8 cellular contexts compared by ENCODE assay signal in genomic region chr2:10122500-10123280, GRCh38. TPM values are rescaled to one million over a fixed set of nuclear protein-coding genes. Genes with fewer than 3 reads are reported as not detected.
A peak's percentile ranks its signal among the peaks of the same experiment; 100 is the strongest.
DNase-seq lines count a peak whose midpoint lies in the region; FAIRE-seq and TF ChIP-seq lines count a peak whose summit lies in the region.

TSS of gene RRM2 (plus strand) at chr2:10122739. CDS start at chr2:10122799, 60 bp downstream.

- peak; percentile 96 for DNase-seq in ELR (ENCODE audit: low read depth)
- DNase-seq in H54 (ENCODE audit: insufficient read length, low spot score), result peak; percentile 86
- peak; percentile 98 for DNase-seq in RWPE1 (ENCODE audit: low spot score)
- DNase-seq in activated T-helper 1 cell treated with anti-CD3 and anti-CD28 coated beads, Interleukin-2, amount 50 U/mL, for 16 hours (ENCODE audit: low read depth in 1 of 2, low spot score in 1 of 2), result peak; percentile 62 to 75
- peak; percentile 85 for DNase-seq in fibroblast of the aortic adventitia (ENCODE audit: low read depth)
- peak; percentile 85 for DNase-seq in stimulated activated naive CD4-positive, alpha-beta T cell treated with Interleukin-2 at 50 U/mL for 16 hours (lab: John Stamatoyannopoulos, UW)

- H3K9ac ChIP-seq in Loucy (ENCODE audit: low read depth, low read length, poor library complexity, severe bottlenecking), result peak within 1 kb of the TSS; percentile 93

- no peaks in the 10 kb centered on the region for H3K9me3 ChIP-seq in Loucy (ENCODE audit: insufficient read depth, low read depth, low read length)

- H3K4me1 Mint-ChIP-seq in nephron, result peaks cover 49% of the 10 kb centered on the region

- H3K27me3 ChIP-seq in Loucy (ENCODE audit: insufficient read depth, low read length, poor library complexity, severe bottlenecking), result no peaks in the 10 kb centered on the region

- peak within 1 kb of the TSS; percentile 6; the same call in 1 of the 2 replicates for H2AFZ ChIP-seq in Loucy (ENCODE audit: low read length)

- peak within 1 kb of the TSS; percentile 96 to 100 (median 98) for H3K4me3 Mint-ChIP-seq in nephron

- CTCF ChIA-PET in RWPE1 (lab: Yijun Ruan, JAX), result interaction anchor here (0.6 to 1.8 kb wide), 3 partner anchors 50 to 322 kb away, joined by 3 to 13 read pairs (median 6); no protein-coding TSS in a partner anchor

- H3K27me3 Mint-ChIP-seq in nephron (ENCODE audit: low read depth), result peaks cover 14% of the 10 kb centered on the region

- peak within 1 kb of the TSS; percentile 88 to 95 (median 90) for H3K27ac Mint-ChIP-seq in nephron

- TF ChIP-seq POLR2A in H54 (IDR thresholded peaks at IDR 0.05; ENCODE audit: low read depth, low read length), result peak; percentile 98

- peaks cover 87% of the 10 kb centered on the region for H3K79me2 ChIP-seq in Loucy (ENCODE audit: insufficient read depth, low read length)

- H3F3A ChIP-seq in Loucy (ENCODE audit: low read depth), result peaks cover 8% of the 10 kb centered on the region

- H3K36me3 Mint-ChIP-seq in nephron (ENCODE audit: low read depth), result peaks cover 23% of the 10 kb centered on the region

- H3K9me2 ChIP-seq in Loucy (replicated peaks; ENCODE audit: low read depth, low read length), result no peaks in the 10 kb centered on the region

- POLR2A ChIA-PET in RWPE1 (lab: Yijun Ruan, JAX; ENCODE audit: low non-redundant PET), result no interaction called here

- H3K36me3 ChIP-seq in Loucy (ENCODE audit: insufficient read depth, low read length), result peaks cover 29% of the 10 kb centered on the region

- H3K27ac ChIP-seq in RWPE1, result peak within 1 kb of the TSS; percentile 93

- TF ChIP-seq CTCF in Loucy (conservative IDR thresholded peaks at IDR 0.05; ENCODE audit: low read length) (no peak), RWPE1 (conservative IDR thresholded peaks at IDR 0.05; ENCODE audit: low read depth) (no peak), fibroblast of the aortic adventitia (IDR thresholded peaks at IDR 0.05; ENCODE audit: insufficient read depth, low read length) (no peak), nephron (IDR thresholded peaks at IDR 0.05; ENCODE audit: unreplicated experiment in 3 of 3) (no peak)

- H3K9me3 Mint-ChIP-seq in nephron, result no peaks in the 10 kb centered on the region

- peak within 1 kb of the TSS; percentile 83 for H3K4me3 ChIP-seq in Loucy (ENCODE audit: low read length, poor library complexity, severe bottlenecking)
- peak within 1 kb of the TSS; percentile 78 for H3K4me3 ChIP-seq in fibroblast of the aortic adventitia (ENCODE audit: low read depth, low read length)

- FAIRE-seq in H54 (lab: Jason Lieb, UNC), result no peak

- peak within 1 kb of the TSS; percentile 82 for H3K4me2 ChIP-seq in Loucy (ENCODE audit: low read depth, low read length, poor library complexity, severe bottlenecking)

- peaks cover 53% of the 10 kb centered on the region for H3K4me1 ChIP-seq in Loucy (ENCODE audit: insufficient read depth, low read length, poor library complexity, severe bottlenecking)

- H4K20me1 ChIP-seq in Loucy (ENCODE audit: insufficient read depth, low read length, poor library complexity, severe bottlenecking), result peaks cover 48% of the 10 kb centered on the region

RNA-seq across cellular contexts. Expression of gene RRM2, which starts in this region (rescaled TPM):
- total RNA-seq in fibroblast of the aortic adventitia (ENCODE audit: low replicate concordance), result 3.3 and 91.4 TPM in 2 replicates

Comparison
In these comparisons a context has a peak if more than half of its experiments do, and no peak if none do; other contexts are left out.
1. Peak in every context shown above with its lines: DNase-seq, H3K4me3 ChIP-seq and H3K27ac ChIP-seq.